In genomic region chr4:56375458-56375857, GRCh38 we compare ENCODE assay signal across 16 cellular contexts. TPM values are rescaled to one million over a fixed set of nuclear protein-coding genes. Genes with fewer than 3 reads are reported as not detected.
A peak's percentile ranks its signal among the peaks of the same experiment; 100 is the strongest.
DNase-seq lines count a peak whose midpoint lies in the region; ATAC-seq, FAIRE-seq and TF ChIP-seq lines count a peak whose summit lies in the region.
"Had no signal": no experiment of that assay in that cellular context is flagged by ENCODE, and none has a peak within 500 bp of the region (broad histone marks: within the 10 kb centered on the region; RNA-seq: fewer than 3 reads in every experiment).

No MANE protein-coding gene starts in this region.

- no peak overlapping the region for H2AK5ac ChIP-seq in H9 (ENCODE audit: insufficient read length, low read length)

- no peak for FAIRE-seq in D721Med (lab: Jason Lieb, UNC)
- FAIRE-seq: A549 had no signal

- H2AFZ ChIP-seq in H9 (ENCODE audit: low read length) = no peak overlapping the region

- H3K27ac Mint-ChIP-seq in H9 = peak overlapping the region in 2 of 3 experiments; percentile 11 to 20; a peak in 1 of 7 replicates
- H3K27ac Mint-ChIP-seq in effector memory CD8-positive, alpha-beta T cell = peak overlapping the region; percentile 13 to 52
- peak overlapping the region; percentile 48 for H3K27ac Mint-ChIP-seq in mesothelial cell of epicardium
- H3K27ac Mint-ChIP-seq: CD8-positive, alpha-beta T cell; IgD-negative memory B cell had no signal

- H2BK12ac ChIP-seq in H9 (ENCODE audit: insufficient read length, low read depth, low read length) = no peak overlapping the region

- WGBS in H9 (ENCODE audit: extremely low coverage, insufficient read length, low lambda C conversion rate) = no CpG with 5 or more reads among the region's 2 CpGs

- DNase-seq in H9 = no peak
- peak; percentile 67 for DNase-seq in NCI-H226
- no peak for DNase-seq in effector memory CD8-positive, alpha-beta T cell
- no peak for DNase-seq in mesothelial cell of epicardium (ENCODE audit: low spot score in 2 of 2, unreplicated experiment in 2 of 2)
- DNase-seq in D721Med (ENCODE audit: insufficient read length, low spot score) = no peak
- no peak for DNase-seq in activated CD4-positive, CD25-positive, alpha-beta regulatory T cell (lab: John Stamatoyannopoulos, UW)
- DNase-seq: BE2C; CD8-positive, alpha-beta T cell; COR-L47; DMS53; GF-D8 had no signal

- H3K79me1 ChIP-seq in H9 (ENCODE audit: insufficient read depth, low read depth, low read length, poor library complexity, severe bottlenecking) = no peaks in the 10 kb centered on the region

- no peak overlapping the region for H4K8ac ChIP-seq in H9 (replicated peaks; ENCODE audit: insufficient read length, low read depth, low read length)

- H2BK20ac ChIP-seq in H9 (ENCODE audit: low read depth, low read length, poor library complexity, severe bottlenecking) = no peak overlapping the region

- no peak overlapping the region for H2BK120ac ChIP-seq in H9 (ENCODE audit: low read depth, low read length, poor library complexity, severe bottlenecking)

- no peak for ATAC-seq in effector memory CD8-positive, alpha-beta T cell (replicated peaks)
- ATAC-seq in HG03135 (IDR thresholded peaks at IDR 0.05; ENCODE audit: unreplicated experiment) = no peak
- ATAC-seq: A549; CD8-positive, alpha-beta T cell; HCT116 had no signal

- no peaks in the 10 kb centered on the region for H3K4me1 ChIP-seq in H9 (ENCODE audit: insufficient read depth, low read length)
- H3K4me1 ChIP-seq: A549, BE2C had no signal

- no peak overlapping the region for H4K5ac ChIP-seq in H9 (ENCODE audit: insufficient read length, low read depth, low read length)

- no peak overlapping the region for H3K18ac ChIP-seq in H9 (ENCODE audit: insufficient read length, low read depth, low read length)

- no peaks in the 10 kb centered on the region for H4K20me1 ChIP-seq in H9 (ENCODE audit: control insufficient read depth, insufficient read depth, insufficient read length)

- no peak overlapping the region for H2BK15ac ChIP-seq in H9 (ENCODE audit: low read depth, low read length)

- H3K27ac ChIP-seq in H9 (ENCODE audit: insufficient read length, low read depth, low read length) = no peak overlapping the region
- H3K27ac ChIP-seq: A549, C4-2B had no signal

- H3K27me3 ChIP-seq in H9 (ENCODE audit: insufficient read depth, low read length) = no peaks in the 10 kb centered on the region
- H3K27me3 ChIP-seq: BE2C had no signal

- H3K23me2 ChIP-seq in H9 (ENCODE audit: insufficient read length, low read depth, low read length, poor library complexity, severe bottlenecking) = no peaks in the 10 kb centered on the region

- no peak overlapping the region for H3K4ac ChIP-seq in H9 (ENCODE audit: low read depth, low read length)

- no peaks in the 10 kb centered on the region for H3K27me3 Mint-ChIP-seq in H9 (ENCODE audit: low read depth)
- H3K27me3 Mint-ChIP-seq in effector memory CD8-positive, alpha-beta T cell = no peaks in the 10 kb centered on the region
- H3K27me3 Mint-ChIP-seq in mesothelial cell of epicardium (ENCODE audit: low read depth) = no peaks in the 10 kb centered on the region
- H3K27me3 Mint-ChIP-seq: IgD-negative memory B cell had no signal

- peaks cover 2 to 20% (median 11%) of the 10 kb centered on the region in 3 experiments; a peak in 6 of 7 replicates for H3K36me3 Mint-ChIP-seq in H9 (ENCODE audit: insufficient read depth in 1 of 3, low read depth in 3 of 3)
- H3K36me3 Mint-ChIP-seq in effector memory CD8-positive, alpha-beta T cell (ENCODE audit: insufficient read depth) = peaks cover 19% of the 10 kb centered on the region
- peaks cover 17% of the 10 kb centered on the region for H3K36me3 Mint-ChIP-seq in mesothelial cell of epicardium
- H3K36me3 Mint-ChIP-seq: IgD-negative memory B cell had no signal

- no peak overlapping the region for H3K4me2 ChIP-seq in H9 (ENCODE audit: insufficient read depth, insufficient read length, low read length)
- H3K4me2 ChIP-seq: A549 had no signal

- no peak overlapping the region for H3K56ac ChIP-seq in H9 (ENCODE audit: insufficient read length, low read depth, low read length)

- H2BK5ac ChIP-seq in H9 (ENCODE audit: insufficient read length, low read length) = no peak overlapping the region

- H3K14ac ChIP-seq in H9 (ENCODE audit: insufficient read depth, low read length) = no peak overlapping the region

- H3K9me3 Mint-ChIP-seq in H9 = no peaks in the 10 kb centered on the region
- H3K9me3 Mint-ChIP-seq in effector memory CD8-positive, alpha-beta T cell = no peaks in the 10 kb centered on the region
- no peaks in the 10 kb centered on the region for H3K9me3 Mint-ChIP-seq in mesothelial cell of epicardium
- H3K9me3 Mint-ChIP-seq: CD8-positive, alpha-beta T cell; IgD-negative memory B cell had no signal

- H3K79me2 ChIP-seq in H9 (ENCODE audit: insufficient read depth, low read length) = no peaks in the 10 kb centered on the region

- no peaks in the 10 kb centered on the region for H3K4me1 Mint-ChIP-seq in H9
- H3K4me1 Mint-ChIP-seq in effector memory CD8-positive, alpha-beta T cell (ENCODE audit: low read depth in 2 of 2) = peaks cover 2 to 12% of the 10 kb centered on the region in 2 donors
- peaks cover 20% of the 10 kb centered on the region for H3K4me1 Mint-ChIP-seq in mesothelial cell of epicardium

- no peak overlapping the region for H3K23ac ChIP-seq in H9 (ENCODE audit: insufficient read length, low read depth, low read length)

- H4K91ac ChIP-seq in H9 (ENCODE audit: insufficient read length, low read depth, low read length) = no peak overlapping the region

- no peaks in the 10 kb centered on the region for H3K9me3 ChIP-seq in H9 (ENCODE audit: control insufficient read depth, low read depth, low read length)
- H3K9me3 ChIP-seq: A549, BE2C had no signal

- TF ChIP-seq CTCF in H9 (conservative IDR thresholded peaks at IDR 0.05) = no peak
- no peak for TF ChIP-seq CTCF in mesothelial cell of epicardium (IDR thresholded peaks at IDR 0.05; ENCODE audit: unreplicated experiment)
- TF ChIP-seq CTCF in D721Med (IDR thresholded peaks at IDR 0.05; ENCODE audit: insufficient read depth, missing control alignments) = no peak

- H3T11ph ChIP-seq in H9 (ENCODE audit: low read length) = no peak overlapping the region

- H3K4me3 Mint-ChIP-seq in H9 (no peak overlapping the region), mesothelial cell of epicardium (no peak overlapping the region)
- H3K4me3 Mint-ChIP-seq in effector memory CD8-positive, alpha-beta T cell = no peak overlapping the region
- H3K4me3 Mint-ChIP-seq: CD8-positive, alpha-beta T cell; IgD-negative memory B cell had no signal

- H3K9ac ChIP-seq in H9 (ENCODE audit: extremely low read depth, insufficient read length, low read length) = no peak overlapping the region

RNA-seq across cellular contexts. Expression of gene AASDH, which starts 11.8 kb away (rescaled TPM):
- total RNA-seq in H9 (2021) (11.6 and 12.9 TPM in 2 replicates), mesothelial cell of epicardium (18.0 to 26.1 TPM (median 21.9 TPM) in 3 replicates)

RNA-seq across cellular contexts. Expression of gene PPAT, which starts 60.0 kb away (rescaled TPM):
- 77.1 and 83.2 TPM in 2 replicates for total RNA-seq in H9 (2021)
- 25.4 to 30.9 TPM (median 26.0 TPM) in 3 replicates for total RNA-seq in mesothelial cell of epicardium
